ENCODE assay signal across 1 cellular context in the genomic region with DNA sequence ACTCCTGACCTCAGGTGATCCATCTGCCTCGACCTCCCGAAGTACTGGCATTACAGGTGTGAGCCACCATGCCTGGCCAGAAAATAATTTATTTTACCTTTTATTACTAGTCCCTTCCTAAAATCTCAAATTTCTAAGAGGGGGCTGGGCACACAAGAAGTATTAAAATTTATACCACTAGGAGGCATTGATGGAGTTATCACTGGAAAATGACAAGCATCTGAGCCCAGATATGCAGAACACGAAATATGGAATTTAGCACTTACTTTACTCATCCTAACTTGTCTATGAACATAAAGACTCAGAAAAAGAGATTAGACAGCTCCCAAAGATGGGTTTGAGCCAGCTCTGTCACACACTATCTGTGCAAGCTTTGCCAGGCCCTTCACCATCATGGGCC.
TF ChIP-seq lines count a peak whose summit lies in the region.

No MANE protein-coding gene starts in this region.

TF ChIP-seq in SK-N-SH treated with all-trans-retinoic acid at 6 μM for 48 hours, 23 proteins besides CTCF, POLR2A, EP300 and RAD21 (continued from another document):
- TF ChIP-seq, protein P1, sequence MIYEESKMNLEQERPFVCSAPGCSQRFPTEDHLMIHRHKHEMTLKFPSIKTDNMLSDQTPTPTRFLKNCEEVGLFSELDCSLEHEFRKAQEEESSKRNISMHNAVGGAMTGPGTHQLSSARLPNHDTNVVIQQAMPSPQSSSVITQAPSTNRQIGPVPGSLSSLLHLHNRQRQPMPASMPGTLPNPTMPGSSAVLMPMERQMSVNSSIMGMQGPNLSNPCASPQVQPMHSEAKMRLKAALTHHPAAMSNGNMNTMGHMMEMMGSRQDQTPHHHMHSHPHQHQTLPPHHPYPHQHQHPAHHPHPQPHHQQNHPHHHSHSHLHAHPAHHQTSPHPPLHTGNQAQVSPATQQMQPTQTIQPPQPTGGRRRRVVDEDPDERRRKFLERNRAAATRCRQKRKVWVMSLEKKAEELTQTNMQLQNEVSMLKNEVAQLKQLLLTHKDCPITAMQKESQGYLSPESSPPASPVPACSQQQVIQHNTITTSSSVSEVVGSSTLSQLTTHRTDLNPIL (CRISPR knock-in tag; IDR thresholded peaks at IDR 0.05; ENCODE audit: low read depth): no peak
- no peak for TF ChIP-seq PATZ1 (CRISPR knock-in tag; IDR thresholded peaks at IDR 0.05; ENCODE audit: borderline replicate concordance)
- no peak for TF ChIP-seq ZNF565 (CRISPR knock-in tag; conservative IDR thresholded peaks at IDR 0.05; ENCODE audit: low read depth)
- TF ChIP-seq OSR1 (CRISPR knock-in tag; IDR thresholded peaks at IDR 0.05): no peak
- TF ChIP-seq ARNTL (CRISPR knock-in tag; IDR thresholded peaks at IDR 0.05; ENCODE audit: borderline replicate concordance, low read depth): no peak
- TF ChIP-seq SNAI2 (CRISPR knock-in tag; IDR thresholded peaks at IDR 0.05): no peak
- TF ChIP-seq, protein P2, sequence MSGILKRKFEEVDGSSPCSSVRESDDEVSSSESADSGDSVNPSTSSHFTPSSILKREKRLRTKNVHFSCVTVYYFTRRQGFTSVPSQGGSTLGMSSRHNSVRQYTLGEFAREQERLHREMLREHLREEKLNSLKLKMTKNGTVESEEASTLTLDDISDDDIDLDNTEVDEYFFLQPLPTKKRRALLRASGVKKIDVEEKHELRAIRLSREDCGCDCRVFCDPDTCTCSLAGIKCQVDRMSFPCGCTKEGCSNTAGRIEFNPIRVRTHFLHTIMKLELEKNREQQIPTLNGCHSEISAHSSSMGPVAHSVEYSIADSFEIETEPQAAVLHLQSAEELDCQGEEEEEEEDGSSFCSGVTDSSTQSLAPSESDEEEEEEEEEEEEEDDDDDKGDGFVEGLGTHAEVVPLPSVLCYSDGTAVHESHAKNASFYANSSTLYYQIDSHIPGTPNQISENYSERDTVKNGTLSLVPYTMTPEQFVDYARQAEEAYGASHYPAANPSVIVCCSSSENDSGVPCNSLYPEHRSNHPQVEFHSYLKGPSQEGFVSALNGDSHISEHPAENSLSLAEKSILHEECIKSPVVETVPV (CRISPR knock-in tag; IDR thresholded peaks at IDR 0.05): no peak
- no peak for TF ChIP-seq PPARA (CRISPR knock-in tag; IDR thresholded peaks at IDR 0.05; ENCODE audit: borderline replicate concordance)
- no peak for TF ChIP-seq ZNF8 (CRISPR knock-in tag; IDR thresholded peaks at IDR 0.05)
- no peak for TF ChIP-seq ESRRG (CRISPR knock-in tag; IDR thresholded peaks at IDR 0.05)
- TF ChIP-seq ISL1 (CRISPR knock-in tag; IDR thresholded peaks at IDR 0.05): no peak
